In the genomic region with DNA sequence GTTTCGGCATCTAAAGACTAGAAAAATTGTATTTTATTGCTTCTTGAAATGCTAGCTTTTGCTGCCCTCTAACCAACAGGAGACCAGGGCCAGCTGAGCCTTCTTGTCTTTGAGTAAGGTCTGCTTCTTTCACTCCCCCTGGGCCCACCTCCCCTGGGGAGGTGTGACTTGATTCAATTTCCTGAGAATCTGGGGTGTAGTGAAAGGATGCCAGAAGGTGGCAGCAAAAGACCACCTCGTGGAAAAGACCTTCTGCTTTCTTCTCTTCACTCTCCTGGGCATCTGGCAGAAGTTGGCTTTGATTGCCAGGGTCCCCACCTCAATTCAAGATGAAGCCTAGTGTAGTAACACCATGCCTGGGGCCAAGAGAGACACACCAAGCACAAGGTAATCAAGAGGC, we compare ENCODE assay signal across 8 cellular contexts.
DNase-seq lines count a peak whose midpoint lies in the region; ATAC-seq and TF ChIP-seq lines count a peak whose summit lies in the region.

No MANE protein-coding gene starts in this region.

- WGBS in gastroesophageal sphincter (ENCODE audit: low coverage in 1 of 2), 2 donors = 40 to 83% methylated on average over 1 to 2 of the region's 2 CpGs
- WGBS in ovary, 3 donors = 40 to 45% (median 44%) methylated on average over 2 of the region's 2 CpGs

- H3K27me3 ChIP-seq in gastroesophageal sphincter (no peaks in the 10 kb centered on the region), ovary (no peaks in the 10 kb centered on the region)

- no peaks in the 10 kb centered on the region for H3K9me3 ChIP-seq in gastroesophageal sphincter
- no peaks in the 10 kb centered on the region for H3K9me3 ChIP-seq in ovary

- intact Hi-C loops in ovary (cut with DNase I) = loop anchor here (5.0 to 10.0 kb wide), 3 partner anchors 188 to 685 kb away; no protein-coding TSS in a partner anchor

- ATAC-seq in gastroesophageal sphincter (peak; percentile 50), GM18519 (IDR thresholded peaks at IDR 0.05; ENCODE audit: low FRiP score, unreplicated experiment) (no peak), GM21367 (IDR thresholded peaks at IDR 0.05; ENCODE audit: unreplicated experiment) (no peak)

- TF ChIP-seq CTCF in gastroesophageal sphincter (IDR thresholded peaks at IDR 0.05) = peak; percentile 37 to 70 (median 60)
- TF ChIP-seq CTCF in ovary (IDR thresholded peaks at IDR 0.05) = peak; percentile 24 to 74 (median 44)

- peak; percentile 60 for DNase-seq in activated effector memory CD4-positive, alpha-beta T cell treated with anti-CD3 and anti-CD28 coated beads, Interleukin-2, amount 50 U/mL, for 16 hours
- no peak for DNase-seq in activated effector memory CD4-positive, alpha-beta T cell treated with Interleukin-2 at 50 U/mL for 16 hours
- DNase-seq in NCI-H69 (lab: John Stamatoyannopoulos, UW) (peak; percentile 7), ovary (peak; percentile 32 to 69 (median 41))
- peak; percentile 18 for DNase-seq in activated T-cell treated with anti-CD3 and anti-CD28 coated beads, Interleukin-2, amount 50 U/mL, for 1 hour

- H3K27ac ChIP-seq in gastroesophageal sphincter = no peak overlapping the region
- no peak overlapping the region for H3K27ac ChIP-seq in ovary

- no peak for TF ChIP-seq POLR2A in gastroesophageal sphincter (IDR thresholded peaks at IDR 0.05)
- no peak for TF ChIP-seq POLR2A in ovary (IDR thresholded peaks at IDR 0.05)

- H3K4me1 ChIP-seq in gastroesophageal sphincter (no peaks in the 10 kb centered on the region), ovary (ENCODE audit: insufficient read depth) (no peaks in the 10 kb centered on the region)

- no peaks in the 10 kb centered on the region for H3K36me3 ChIP-seq in gastroesophageal sphincter
- H3K36me3 ChIP-seq in ovary = no peaks in the 10 kb centered on the region

- TF ChIP-seq EP300 in gastroesophageal sphincter (IDR thresholded peaks at IDR 0.05) = no peak
- no peak for TF ChIP-seq EP300 in ovary (IDR thresholded peaks at IDR 0.05)

- no peak overlapping the region for H3K4me3 ChIP-seq in gastroesophageal sphincter
- H3K4me3 ChIP-seq in ovary = no peak overlapping the region
